17 cellular contexts compared by ENCODE assay signal in the genomic region with DNA sequence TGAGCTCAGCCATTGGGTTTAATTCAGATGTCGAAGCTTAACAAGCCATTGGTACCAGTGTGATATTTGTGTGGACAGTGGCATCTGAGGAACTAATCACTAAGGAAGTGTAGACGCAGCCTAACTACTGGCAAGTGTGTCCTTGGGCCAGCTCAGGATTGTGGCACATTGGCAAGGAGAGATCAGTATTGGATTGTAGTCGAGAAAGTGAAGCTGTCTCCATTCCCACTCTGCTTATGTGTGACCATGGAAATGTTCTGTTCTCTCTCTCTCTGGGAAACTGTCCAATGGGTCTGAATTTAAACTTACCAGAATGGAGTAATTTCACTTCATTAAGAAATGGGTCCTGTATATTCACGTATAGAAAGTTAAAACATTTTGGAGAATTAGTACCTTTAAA.
"Had no signal": no experiment of that assay in that cellular context is flagged by ENCODE, and none has a peak within 500 bp of the region (broad histone marks: within the 10 kb centered on the region; RNA-seq: fewer than 3 reads in every experiment).

No MANE protein-coding gene starts in this region.

- H3K9me3 Mint-ChIP-seq: activated naive CD8-positive, alpha-beta T cell treated with anti-CD3 and anti-CD28 coated beads, Interleukin-2, amount 10 ng/mL, durations not matched to agents 7 days and 5 days; activated T-helper 1 cell treated with anti-CD3 and anti-CD28 coated beads, Interleukin-12 subunit alpha, Interleukin-12 subunit beta, Interleukin-2, Interleukin-4 antibody, amounts not matched to agents 30 ng/mL and 10 ng/mL and 1 ng/mL, durations not matched to agents 14 hours and 24 hours and 36 hours; endodermal cell; nephron; stimulated activated naive CD8-positive, alpha-beta T cell treated with anti-CD3 and anti-CD28 coated beads, Interleukin-15, amount 100 ng/mL, for 72 hours had no signal

- H3K27ac ChIP-seq: gastroesophageal sphincter, psoas muscle had no signal

- DNase-seq: activated CD4-positive, alpha-beta T cell treated with anti-CD3 and anti-CD28 coated beads, Interleukin-2, amount 50 U/mL, for 1 hour; activated CD8-positive, alpha-beta memory T cell treated with anti-CD3 and anti-CD28 coated beads for 24 hours; activated naive CD4-positive, alpha-beta T cell; activated naive CD8-positive, alpha-beta T cell treated with anti-CD3 and anti-CD28 coated beads, Interleukin-2, amount 10 ng/mL, durations not matched to agents 7 days and 5 days; dorsolateral prefrontal cortex; endodermal cell; kidney; mesendoderm; occipital lobe; psoas muscle; stimulated activated naive CD8-positive, alpha-beta T cell treated with anti-CD3 and anti-CD28 coated beads, Interleukin-15, amount 100 ng/mL, for 72 hours had no signal

- H3K4me3 ChIP-seq: dorsolateral prefrontal cortex, gastroesophageal sphincter, psoas muscle, thyroid gland had no signal

- H3K27ac Mint-ChIP-seq: activated naive CD8-positive, alpha-beta T cell treated with anti-CD3 and anti-CD28 coated beads, Interleukin-2, amount 10 ng/mL, durations not matched to agents 7 days and 5 days; activated T-helper 1 cell treated with anti-CD3 and anti-CD28 coated beads, Interleukin-12 subunit alpha, Interleukin-12 subunit beta, Interleukin-2, Interleukin-4 antibody, amounts not matched to agents 30 ng/mL and 10 ng/mL and 1 ng/mL, durations not matched to agents 14 hours and 24 hours and 36 hours; endodermal cell; nephron; stimulated activated naive CD8-positive, alpha-beta T cell treated with anti-CD3 and anti-CD28 coated beads, Interleukin-15, amount 100 ng/mL, for 72 hours had no signal

- H3K27me3 ChIP-seq: dorsolateral prefrontal cortex, gastroesophageal sphincter, thyroid gland had no signal

- H3K4me3 Mint-ChIP-seq: activated naive CD8-positive, alpha-beta T cell treated with anti-CD3 and anti-CD28 coated beads, Interleukin-2, amount 10 ng/mL, durations not matched to agents 7 days and 5 days; activated T-helper 1 cell treated with anti-CD3 and anti-CD28 coated beads, Interleukin-12 subunit alpha, Interleukin-12 subunit beta, Interleukin-2, Interleukin-4 antibody, amounts not matched to agents 30 ng/mL and 10 ng/mL and 1 ng/mL, durations not matched to agents 14 hours and 24 hours and 36 hours; endodermal cell; nephron; stimulated activated naive CD8-positive, alpha-beta T cell treated with anti-CD3 and anti-CD28 coated beads, Interleukin-15, amount 100 ng/mL, for 72 hours had no signal

- H3K36me3 ChIP-seq: thyroid gland had no signal

- ATAC-seq: activated CD4-positive, CD25-positive, alpha-beta regulatory T cell treated with anti-CD3 and anti-CD28 coated beads, Interleukin-2, amount 50 U/mL, for 24 hours; gastroesophageal sphincter; sciatic nerve; stimulated activated naive CD8-positive, alpha-beta T cell treated with anti-CD3 and anti-CD28 coated beads, Interleukin-15, amount 100 ng/mL, for 72 hours had no signal

- H3K9me3 ChIP-seq: gastroesophageal sphincter, psoas muscle, thyroid gland had no signal

- H3K4me1 Mint-ChIP-seq: activated naive CD8-positive, alpha-beta T cell treated with anti-CD3 and anti-CD28 coated beads, Interleukin-2, amount 10 ng/mL, durations not matched to agents 7 days and 5 days; endodermal cell; stimulated activated naive CD8-positive, alpha-beta T cell treated with anti-CD3 and anti-CD28 coated beads, Interleukin-15, amount 100 ng/mL, for 72 hours had no signal

- H3K27me3 Mint-ChIP-seq: stimulated activated naive CD8-positive, alpha-beta T cell treated with anti-CD3 and anti-CD28 coated beads, Interleukin-15, amount 100 ng/mL, for 72 hours had no signal

- H3K36me3 Mint-ChIP-seq: activated naive CD8-positive, alpha-beta T cell treated with anti-CD3 and anti-CD28 coated beads, Interleukin-2, amount 10 ng/mL, durations not matched to agents 7 days and 5 days had no signal
